In genomic region chr4:165327211-165328100, GRCh38 we compare ENCODE assay signal across 8 cellular contexts. TPM values are rescaled to one million over a fixed set of nuclear protein-coding genes. Genes with fewer than 3 reads are reported as not detected.
DNase-seq lines count a peak whose midpoint lies in the region; ATAC-seq and TF ChIP-seq lines count a peak whose summit lies in the region.

MSMO1 (plus strand) TSS chr4:165327669; CDS start chr4:165333371, 5,702 bp downstream.

- no peaks in the 10 kb centered on the region for H3K9me3 Mint-ChIP-seq in Calu3 (ENCODE audit: low read depth, unreplicated experiment)
- H3K9me3 Mint-ChIP-seq in activated CD8-positive, alpha-beta memory T cell treated with anti-CD3 and anti-CD28 coated beads, Interleukin-2, amount 10 ng/mL, durations not matched to agents 7 days and 5 days (ENCODE audit: low read depth): no peaks in the 10 kb centered on the region
- no peaks in the 10 kb centered on the region for H3K9me3 Mint-ChIP-seq in endodermal cell

- H2AK5ac ChIP-seq in mesenchymal stem cell (ENCODE audit: low read length, severe bottlenecking): no peak within 1 kb of the TSS

- no peak within 1 kb of the TSS for H2BK5ac ChIP-seq in mesenchymal stem cell (ENCODE audit: low read depth, low read length, poor library complexity, severe bottlenecking)

- H3K4me3 Mint-ChIP-seq in Calu3 (ENCODE audit: low read depth, unreplicated experiment): no peak within 1 kb of the TSS
- H3K4me3 Mint-ChIP-seq in activated CD8-positive, alpha-beta memory T cell treated with anti-CD3 and anti-CD28 coated beads, Interleukin-2, amount 10 ng/mL, durations not matched to agents 7 days and 5 days: no peak within 1 kb of the TSS
- no peak within 1 kb of the TSS for H3K4me3 Mint-ChIP-seq in endodermal cell

- peak within 1 kb of the TSS; percentile 73 for H2BK15ac ChIP-seq in mesenchymal stem cell (ENCODE audit: low read depth, poor library complexity, severe bottlenecking)

- H3K27me3 Mint-ChIP-seq in Calu3 (ENCODE audit: unreplicated experiment) (no peaks in the 10 kb centered on the region), endodermal cell (ENCODE audit: insufficient read depth) (no peaks in the 10 kb centered on the region)
- no peaks in the 10 kb centered on the region for H3K27me3 Mint-ChIP-seq in activated CD8-positive, alpha-beta memory T cell treated with anti-CD3 and anti-CD28 coated beads, Interleukin-2, amount 10 ng/mL, durations not matched to agents 7 days and 5 days

- no TSS peak for BruUV-seq in Calu3 (replicated peaks; lab: Mats Ljungman, UMichigan)

- H3K4me2 ChIP-seq in mesenchymal stem cell (ENCODE audit: low read length, poor library complexity, severe bottlenecking): peak within 1 kb of the TSS; percentile 72

- CTCF ChIA-PET in Calu3 (lab: Charles Lee): interaction anchor here (0.7 to 1.3 kb wide), 3 partner anchors 153 to 215 kb away, joined by 3 to 6 read pairs (median 4); partner anchors contain the start of gene TMEM192
- CTCF ChIA-PET in activated CD8-positive, alpha-beta memory T cell treated with anti-CD3 and anti-CD28 coated beads, Interleukin-2, amount 10 ng/mL, durations not matched to agents 7 days and 5 days (lab: Charles Lee): interaction anchor here (0.6 to 1.3 kb wide), 6 partner anchors 10 to 215 kb away, joined by 3 to 8 read pairs (median 4); partner anchors contain the start of gene TMEM192

- WGBS in endodermal cell (ENCODE audit: insufficient coverage in 1 of 2, insufficient read length in 1 of 2), 2 experiments: 0% methylated on average over 42 to 76 of the region's 76 CpGs
- under 1% methylated on average over 76 of the region's 76 CpGs for WGBS in mesenchymal stem cell

- H3K27ac ChIP-seq in HUES48 (ENCODE audit: low read depth, low read length) (peak within 1 kb of the TSS; percentile 85), endodermal cell (ENCODE audit: low read depth, low read length) (peak within 1 kb of the TSS; percentile 94), mesenchymal stem cell (ENCODE audit: low read length, poor library complexity, severe bottlenecking) (peak within 1 kb of the TSS; percentile 70)

- H3K36me3 ChIP-seq in HUES48 (ENCODE audit: control insufficient read depth, insufficient read depth, low read length): peaks cover 26% of the 10 kb centered on the region
- H3K36me3 ChIP-seq in NT2/D1 (ENCODE audit: insufficient read depth, insufficient read length, low read length): peaks cover 17% of the 10 kb centered on the region
- peaks cover 21% of the 10 kb centered on the region for H3K36me3 ChIP-seq in endodermal cell (ENCODE audit: control insufficient read depth, insufficient read depth, low read length)
- peaks cover 11 to 30% of the 10 kb centered on the region in 2 experiments for H3K36me3 ChIP-seq in mesenchymal stem cell (ENCODE audit: control insufficient read depth in 1 of 2, insufficient read depth in 2 of 2, low read depth in 1 of 2, low read length in 2 of 2)

- ATAC-seq in GM21423 (IDR thresholded peaks at IDR 0.05; ENCODE audit: unreplicated experiment): peak; percentile 98
- peak; percentile 98 for ATAC-seq in activated CD8-positive, alpha-beta memory T cell treated with anti-CD3 and anti-CD28 coated beads, Interleukin-2, amount 10 ng/mL, durations not matched to agents 7 days and 5 days

- H3K4me1 Mint-ChIP-seq in Calu3 (ENCODE audit: low read depth, unreplicated experiment) (peaks cover 22% of the 10 kb centered on the region), endodermal cell (peaks cover 22% of the 10 kb centered on the region)
- peaks cover 40% of the 10 kb centered on the region for H3K4me1 Mint-ChIP-seq in activated CD8-positive, alpha-beta memory T cell treated with anti-CD3 and anti-CD28 coated beads, Interleukin-2, amount 10 ng/mL, durations not matched to agents 7 days and 5 days

- H3K27ac Mint-ChIP-seq in Calu3 (ENCODE audit: unreplicated experiment): no peak within 1 kb of the TSS
- no peak within 1 kb of the TSS for H3K27ac Mint-ChIP-seq in activated CD8-positive, alpha-beta memory T cell treated with anti-CD3 and anti-CD28 coated beads, Interleukin-2, amount 10 ng/mL, durations not matched to agents 7 days and 5 days
- H3K27ac Mint-ChIP-seq in endodermal cell: no peak within 1 kb of the TSS

- H3K36me3 Mint-ChIP-seq in Calu3 (ENCODE audit: insufficient read depth, unreplicated experiment) (peaks cover 23% of the 10 kb centered on the region), endodermal cell (ENCODE audit: low read depth) (peaks cover 24% of the 10 kb centered on the region)
- H3K36me3 Mint-ChIP-seq in activated CD8-positive, alpha-beta memory T cell treated with anti-CD3 and anti-CD28 coated beads, Interleukin-2, amount 10 ng/mL, durations not matched to agents 7 days and 5 days: peaks cover 30% of the 10 kb centered on the region

- peak; percentile 95 for DNase-seq in Calu3
- DNase-seq in NT2/D1 (ENCODE audit: low read depth, low spot score): peak; percentile 94
- DNase-seq in activated CD8-positive, alpha-beta memory T cell treated with anti-CD3 and anti-CD28 coated beads, Interleukin-2, amount 10 ng/mL, durations not matched to agents 7 days and 5 days: peak; percentile 99
- DNase-seq in endodermal cell: peak; percentile 100
- peak; percentile 99 for DNase-seq in mesenchymal stem cell
- peak; percentile 97 for DNase-seq in stimulated activated CD8-positive, alpha-beta memory T cell treated with anti-CD3 and anti-CD28 coated beads, Interleukin-12 subunit alpha, Interleukin-12 subunit beta, amount 100 ng/mL, for 4 hours (ENCODE audit: low read depth)

- intact Hi-C loops in Calu3 (cut with micrococcal nuclease; ENCODE audit: unreplicated experiment): loop anchor here (5.0 kb wide), 2 partner anchors 125 to 195 kb away; no protein-coding TSS in a partner anchor

- peak within 1 kb of the TSS; percentile 60 for H4K91ac ChIP-seq in mesenchymal stem cell (ENCODE audit: low read length)

- H3K4me3 ChIP-seq in HUES48 (ENCODE audit: low read depth, low read length): peak within 1 kb of the TSS; percentile 99
- peak within 1 kb of the TSS; percentile 99 for H3K4me3 ChIP-seq in NT2/D1 (ENCODE audit: insufficient read length, low read depth)
- peak within 1 kb of the TSS; percentile 95 for H3K4me3 ChIP-seq in endodermal cell (ENCODE audit: low read length)
- peak within 1 kb of the TSS; percentile 78 to 99 for H3K4me3 ChIP-seq in mesenchymal stem cell (ENCODE audit: insufficient read depth in 1 of 2, low read depth in 1 of 2, low read length in 2 of 2)

- peak within 1 kb of the TSS; percentile 45 for H4K8ac ChIP-seq in mesenchymal stem cell (ENCODE audit: low read length)

- H2AFZ ChIP-seq in mesenchymal stem cell (ENCODE audit: low read depth, low read length): no peak within 1 kb of the TSS

- H3K27me3 ChIP-seq in HUES48 (ENCODE audit: control insufficient read depth, insufficient read depth, low read length) (no peaks in the 10 kb centered on the region), NT2/D1 (ENCODE audit: insufficient read depth, insufficient read length) (no peaks in the 10 kb centered on the region), endodermal cell (ENCODE audit: control insufficient read depth, insufficient read depth, low read length, poor library complexity, severe bottlenecking) (no peaks in the 10 kb centered on the region), mesenchymal stem cell (ENCODE audit: control insufficient read depth in 1 of 2, insufficient read depth in 1 of 2, low read length in 2 of 2) (no peaks in the 10 kb centered on the region)

- H3K4me1 ChIP-seq in HUES48 (ENCODE audit: control insufficient read depth, insufficient read depth, low read length): peaks cover 22% of the 10 kb centered on the region
- no peaks in the 10 kb centered on the region for H3K4me1 ChIP-seq in NT2/D1 (ENCODE audit: insufficient read depth, insufficient read length)
- H3K4me1 ChIP-seq in endodermal cell (ENCODE audit: control insufficient read depth, insufficient read depth, low read length): peaks cover 7% of the 10 kb centered on the region
- H3K4me1 ChIP-seq in mesenchymal stem cell (ENCODE audit: control insufficient read depth, insufficient read depth, low read depth, low read length): peaks cover 14% of the 10 kb centered on the region

- H3K9ac ChIP-seq in HUES48 (ENCODE audit: low read depth, low read length) (peak within 1 kb of the TSS; percentile 83), NT2/D1 (ENCODE audit: insufficient read length, low read depth) (peak within 1 kb of the TSS; percentile 90), endodermal cell (ENCODE audit: extremely low read depth, low read length, poor library complexity, severe bottlenecking) (peak within 1 kb of the TSS; percentile 94), mesenchymal stem cell (ENCODE audit: low read length) (peak within 1 kb of the TSS; percentile 98)

- H3K9me3 ChIP-seq in HUES48 (ENCODE audit: control insufficient read depth, insufficient read depth, low read length) (no peaks in the 10 kb centered on the region), NT2/D1 (ENCODE audit: insufficient read depth, low read length) (no peaks in the 10 kb centered on the region; the same call in 1 of the 2 replicates), endodermal cell (ENCODE audit: control insufficient read depth, low read length) (no peaks in the 10 kb centered on the region), mesenchymal stem cell (ENCODE audit: control insufficient read depth, low read length) (no peaks in the 10 kb centered on the region)

- peak within 1 kb of the TSS; percentile 42 for H2BK120ac ChIP-seq in mesenchymal stem cell (ENCODE audit: low read depth, low read length)

- H3K4ac ChIP-seq in mesenchymal stem cell (ENCODE audit: low read depth in 1 of 2, low read length in 2 of 2): peak within 1 kb of the TSS; percentile 77 to 91

- peak within 1 kb of the TSS in 1 of 2 experiments; percentile 92 for H3K14ac ChIP-seq in mesenchymal stem cell (ENCODE audit: low read length in 2 of 2)

- H3K79me1 ChIP-seq in mesenchymal stem cell (replicated peaks; ENCODE audit: low read length, poor library complexity, severe bottlenecking): peaks cover 3% of the 10 kb centered on the region

- peak within 1 kb of the TSS; percentile 20 to 98 for H3K23ac ChIP-seq in mesenchymal stem cell (ENCODE audit: low read length in 2 of 2)

- TF ChIP-seq CTCF in Calu3 (IDR thresholded peaks at IDR 0.05; ENCODE audit: unreplicated experiment): no peak
- TF ChIP-seq CTCF in endodermal cell (conservative IDR thresholded peaks at IDR 0.05): no peak

- H2BK12ac ChIP-seq in mesenchymal stem cell (ENCODE audit: low read length in 2 of 2): peak within 1 kb of the TSS; percentile 59 to 91

- H3K18ac ChIP-seq in mesenchymal stem cell (ENCODE audit: low read depth in 1 of 2, low read length in 2 of 2): peak within 1 kb of the TSS; percentile 78 to 96

RNA-seq across cellular contexts. Expression of gene MSMO1, which starts in this region (rescaled TPM):
- total RNA-seq in Calu3 (2022) (93.6 and 111 TPM in 2 replicates), endodermal cell (100 to 1,000 TPM; 106 to 109 TPM)
- total RNA-seq in activated CD8-positive, alpha-beta memory T cell treated with anti-CD3 and anti-CD28 coated beads, Interleukin-2, amount 10 ng/mL, durations not matched to agents 7 days and 5 days: 10 to 100 TPM; 56.7 to 78.9 TPM
- 314 TPM for polyA plus RNA-seq in endodermal cell (2013, experiment 1 of 2)
- polyA plus RNA-seq in endodermal cell (2013, experiment 2 of 2): 329 TPM
- 313 TPM for polyA plus RNA-seq in mesenchymal stem cell (2013, experiment 1 of 2)
- 343 TPM for polyA plus RNA-seq in mesenchymal stem cell (2013, experiment 2 of 2)

Comparison
In these comparisons a context has a peak if more than half of its experiments do, and no peak if none do; other contexts are left out.
1. Peak in every context shown above with its lines: DNase-seq, ATAC-seq, H3K4me3 ChIP-seq and H3K27ac ChIP-seq.